13 cellular contexts compared by ENCODE assay signal in genomic region chr3:71061581-71061980, GRCh38.
DNase-seq lines count a peak whose midpoint lies in the region; ATAC-seq and TF ChIP-seq lines count a peak whose summit lies in the region.
"Had no signal": no experiment of that assay in that cellular context is flagged by ENCODE, and none has a peak within 500 bp of the region (broad histone marks: within the 10 kb centered on the region; RNA-seq: fewer than 3 reads in every experiment).

No MANE protein-coding gene starts in this region.

- peak overlapping the region; percentile 87 for H3K4me3 ChIP-seq in adipocyte (ENCODE audit: low read length)
- peak overlapping the region; percentile 65 for H3K4me3 ChIP-seq in lower lobe of right lung
- H3K4me3 ChIP-seq in stomach smooth muscle (ENCODE audit: low read length in 2 of 2) = peak overlapping the region; percentile 85 to 90
- H3K4me3 ChIP-seq: SJCRH30 had no signal

- no peaks in the 10 kb centered on the region for H3K9me3 ChIP-seq in adipocyte (ENCODE audit: control insufficient read depth, low read length)
- H3K9me3 ChIP-seq in lower lobe of right lung = no peaks in the 10 kb centered on the region
- no peaks in the 10 kb centered on the region for H3K9me3 ChIP-seq in stomach smooth muscle (ENCODE audit: control insufficient read depth in 2 of 2, low read length in 2 of 2)
- H3K9me3 ChIP-seq: SJCRH30 had no signal

- H3K4me3 Mint-ChIP-seq in HFFc6 = 0 out of 2 replicates have a peak overlapping the region, but pooled peaks have one; percentile 63

- H3K36me3 ChIP-seq in adipocyte (ENCODE audit: control insufficient read depth, insufficient read depth, low read length, severe bottlenecking) = no peaks in the 10 kb centered on the region
- no peaks in the 10 kb centered on the region for H3K36me3 ChIP-seq in lower lobe of right lung
- no peaks in the 10 kb centered on the region for H3K36me3 ChIP-seq in stomach smooth muscle (ENCODE audit: control insufficient read depth in 2 of 2, insufficient read depth in 2 of 2, low read length in 2 of 2)
- H3K36me3 ChIP-seq: SJCRH30 had no signal

- no peak for TF ChIP-seq CTCF in HFFc6 (IDR thresholded peaks at IDR 0.05)
- TF ChIP-seq CTCF in lower lobe of right lung (IDR thresholded peaks at IDR 0.05) = no peak

- H3K27ac ChIP-seq in lower lobe of right lung (peak overlapping the region; percentile 93), stomach smooth muscle (ENCODE audit: low read length) (peak overlapping the region; percentile 91)
- H3K27ac ChIP-seq: SJCRH30 had no signal

- peaks cover 12% of the 10 kb centered on the region for H3K4me1 Mint-ChIP-seq in HFFc6 (ENCODE audit: low read depth)

- H3K27me3 ChIP-seq in adipocyte (replicated peaks; ENCODE audit: control insufficient read depth, insufficient read depth, low read length) (no peaks in the 10 kb centered on the region), lower lobe of right lung (ENCODE audit: low read depth) (no peaks in the 10 kb centered on the region), stomach smooth muscle (ENCODE audit: control insufficient read depth in 1 of 2, insufficient read depth in 2 of 2, low read length in 2 of 2) (no peaks in the 10 kb centered on the region)
- H3K27me3 ChIP-seq: SJCRH30 had no signal

- H3K9ac ChIP-seq in adipocyte (ENCODE audit: low read length) = no peak overlapping the region
- peak overlapping the region; percentile 37 to 90 for H3K9ac ChIP-seq in stomach smooth muscle (ENCODE audit: low read length in 2 of 2)

- H3K27me3 Mint-ChIP-seq in HFFc6 (ENCODE audit: insufficient read depth) = no peaks in the 10 kb centered on the region

- in situ Hi-C loops in G401 (cut with HindIII; ENCODE audit: low sequenced_read_pairs) = no loop called here

- H3K36me3 Mint-ChIP-seq in HFFc6 (ENCODE audit: low read depth) = peaks cover 19% of the 10 kb centered on the region

- DNase-seq in HFFc6 = no peak
- DNase-seq in adipocyte (ENCODE audit: low read depth) = no peak
- no peak for DNase-seq in lower lobe of right lung
- DNase-seq in G401 (ENCODE audit: low spot score) = no peak
- DNase-seq in cerebellar nuclear complex (lab: John Stamatoyannopoulos, UW) = no peak
- no peak for DNase-seq in activated T-cell treated with anti-CD3 and anti-CD28 coated beads for 4 hours
- DNase-seq: NCI-H524; SJCRH30; stimulated activated CD4-positive, alpha-beta T cell treated with anti-CD3 and anti-CD28 coated beads, Interleukin-2, amount 100 ng/mL, for 48 hours; stimulated activated naive CD8-positive, alpha-beta T cell treated with anti-CD3 and anti-CD28 coated beads, Interleukin-15, Interleukin-2, amounts not matched to agents 100 U/mL and 50 U/mL, for 24 hours had no signal

- ATAC-seq in lower lobe of right lung (no peak), GM18867 (IDR thresholded peaks at IDR 0.05; ENCODE audit: unreplicated experiment) (no peak)
- ATAC-seq: activated CD4-positive, CD25-positive, alpha-beta regulatory T cell treated with anti-CD3 and anti-CD28 coated beads, Interleukin-2, amount 50 U/mL, for 24 hours; stimulated activated naive CD8-positive, alpha-beta T cell treated with anti-CD3 and anti-CD28 coated beads, Interleukin-15, Interleukin-2, amounts not matched to agents 100 U/mL and 50 U/mL, for 24 hours had no signal

- H3K4me1 ChIP-seq in adipocyte (ENCODE audit: control insufficient read depth, insufficient read depth, low read length) (peaks cover 51% of the 10 kb centered on the region), lower lobe of right lung (peaks cover 75% of the 10 kb centered on the region), stomach smooth muscle (ENCODE audit: control insufficient read depth, insufficient read depth, low read length) (peaks cover 19% of the 10 kb centered on the region)

- no peaks in the 10 kb centered on the region for H3K9me3 Mint-ChIP-seq in HFFc6

- intact Hi-C loops in lower lobe of right lung (cut with DNase I) = loop anchor here (10.0 kb wide), 1 partner anchor 63 kb away; no protein-coding TSS in a partner anchor

- H3K27ac Mint-ChIP-seq in HFFc6 = no peak overlapping the region
